ENCODE assay signal across 1 cellular context in genomic region chr11:48033918-48034341, GRCh38.
TF ChIP-seq lines count a peak whose summit lies in the region.

No MANE protein-coding gene starts in this region.

TF ChIP-seq in K562, 482 proteins besides CTCF, POLR2A, EP300 and RAD21 (continued from another document):
- TF ChIP-seq MGA (IDR thresholded peaks at IDR 0.05) (no peak), JUN (IDR thresholded peaks at IDR 0.05; ENCODE audit: borderline replicate concordance, low read depth, low read length) (no peak), JUN (CRISPR knock-in tag; IDR thresholded peaks at IDR 0.05; ENCODE audit: borderline replicate concordance) (no peak)
